ENCODE assay signal across 18 cellular contexts in genomic region chr2:239590995-239591915, GRCh38.
DNase-seq lines count a peak whose midpoint lies in the region; ATAC-seq, FAIRE-seq and TF ChIP-seq lines count a peak whose summit lies in the region.
"Had no signal": no experiment of that assay in that cellular context is flagged by ENCODE, and none has a peak within 500 bp of the region (broad histone marks: within the 10 kb centered on the region; RNA-seq: fewer than 3 reads in every experiment).

No MANE protein-coding gene starts in this region.

- H3K36me3 Mint-ChIP-seq in activated CD8-positive, alpha-beta memory T cell treated with anti-CD3 and anti-CD28 coated beads, Interleukin-2, amount 10 ng/mL, durations not matched to agents 7 days and 5 days: no peaks in the 10 kb centered on the region
- H3K36me3 Mint-ChIP-seq in CD14-positive monocyte: peaks cover 0 to 2% of the 10 kb centered on the region in 2 donors

- no peaks in the 10 kb centered on the region for H3K27me3 Mint-ChIP-seq in activated CD8-positive, alpha-beta memory T cell treated with anti-CD3 and anti-CD28 coated beads, Interleukin-2, amount 10 ng/mL, durations not matched to agents 7 days and 5 days
- peaks cover 1 to 4% (median 3%) of the 10 kb centered on the region in 3 donors for H3K27me3 Mint-ChIP-seq in CD14-positive monocyte (ENCODE audit: low read depth in 3 of 3)

- peaks cover 12% of the 10 kb centered on the region for H3K9me3 Mint-ChIP-seq in activated CD8-positive, alpha-beta memory T cell treated with anti-CD3 and anti-CD28 coated beads, Interleukin-2, amount 10 ng/mL, durations not matched to agents 7 days and 5 days (ENCODE audit: low read depth)
- peaks cover 7 to 18% (median 11%) of the 10 kb centered on the region in 7 donors for H3K9me3 Mint-ChIP-seq in CD14-positive monocyte

- intact Hi-C loops in CD14-positive monocyte (cut with micrococcal nuclease): no loop called here
- intact Hi-C loops in left lung (cut with DNase I): no loop called here
- intact Hi-C loops in posterior vena cava (cut with DNase I): no loop called here

- H3K27me3 ChIP-seq in left lung: no peaks in the 10 kb centered on the region

- DNase-seq in activated CD8-positive, alpha-beta memory T cell treated with anti-CD3 and anti-CD28 coated beads, Interleukin-2, amount 50 U/mL, for 4 hours: peak; percentile 13
- no peak for DNase-seq in activated CD8-positive, alpha-beta memory T cell treated with anti-CD3 and anti-CD28 coated beads, Interleukin-2, amount 10 ng/mL, durations not matched to agents 7 days and 5 days
- DNase-seq in CD14-positive monocyte (ENCODE audit: low spot score): peak; percentile 27
- DNase-seq in left lung: peak; percentile 15 to 43
- peak; percentile 56 for DNase-seq in posterior vena cava (ENCODE audit: low spot score)
- no peak for DNase-seq in hepatic stellate cell (ENCODE audit: low spot score)
- no peak for DNase-seq in germinal center (ENCODE audit: low spot score)
- DNase-seq in frontal cortex (ENCODE audit: low spot score in 2 of 2): no peak
- DNase-seq: C1 segment of cervical spinal cord, GF-D8, GOT3, KG1, NCI-H2081 treated with DMSO at 0.1 percent for 48 hours, NCI-H510A treated with DMSO at 0.1 percent for 48 hours, NCI-H82, PC-9 had no signal

- CTCF ChIA-PET in activated CD8-positive, alpha-beta memory T cell treated with anti-CD3 and anti-CD28 coated beads, Interleukin-2, amount 10 ng/mL, durations not matched to agents 7 days and 5 days (lab: Charles Lee): no interaction called here

- H3K4me1 ChIP-seq in left lung: no peaks in the 10 kb centered on the region

- H3K27ac ChIP-seq in left lung: no peak overlapping the region
- H3K27ac ChIP-seq: PC-9 had no signal

- no peak for TF ChIP-seq CTCF in CD14-positive monocyte (IDR thresholded peaks at IDR 0.05)
- TF ChIP-seq CTCF in left lung (IDR thresholded peaks at IDR 0.05): no peak

- ATAC-seq in activated CD8-positive, alpha-beta memory T cell treated with anti-CD3 and anti-CD28 coated beads, Interleukin-2, amount 10 ng/mL, durations not matched to agents 7 days and 5 days: no peak
- no peak for ATAC-seq in left lung

- no peak overlapping the region for H3K4me3 Mint-ChIP-seq in activated CD8-positive, alpha-beta memory T cell treated with anti-CD3 and anti-CD28 coated beads, Interleukin-2, amount 10 ng/mL, durations not matched to agents 7 days and 5 days
- H3K4me3 Mint-ChIP-seq in CD14-positive monocyte: no peak overlapping the region

- no peaks in the 10 kb centered on the region for H3K36me3 ChIP-seq in left lung

- no peaks in the 10 kb centered on the region for H3K4me1 Mint-ChIP-seq in activated CD8-positive, alpha-beta memory T cell treated with anti-CD3 and anti-CD28 coated beads, Interleukin-2, amount 10 ng/mL, durations not matched to agents 7 days and 5 days
- H3K4me1 Mint-ChIP-seq in CD14-positive monocyte: peaks cover 31% of the 10 kb centered on the region

- no peaks in the 10 kb centered on the region for H3K9me3 ChIP-seq in left lung

- no peak overlapping the region for H3K27ac Mint-ChIP-seq in activated CD8-positive, alpha-beta memory T cell treated with anti-CD3 and anti-CD28 coated beads, Interleukin-2, amount 10 ng/mL, durations not matched to agents 7 days and 5 days
- peak overlapping the region in 1 of 7 donors; percentile 63 for H3K27ac Mint-ChIP-seq in CD14-positive monocyte

- FAIRE-seq in frontal cortex (lab: Jason Lieb, UNC): no peak
- FAIRE-seq: GM12891, GM18507 had no signal

- H3K4me3 ChIP-seq in left lung: no peak overlapping the region
- H3K4me3 ChIP-seq: PC-9 had no signal

Comparison
In these comparisons a context has a peak if more than half of its experiments do, and no peak if none do; other contexts are left out.
1. DNase-seq: peak in activated CD8-positive, alpha-beta memory T cell treated with anti-CD3 and anti-CD28 coated beads, Interleukin-2, amount 50 U/mL, for 4 hours (single experiment), CD14-positive monocyte (single experiment), left lung (2 of 2) and posterior vena cava (single experiment); none in activated CD8-positive, alpha-beta memory T cell treated with anti-CD3 and anti-CD28 coated beads, Interleukin-2, amount 10 ng/mL, durations not matched to agents 7 days and 5 days (single experiment), hepatic stellate cell (single experiment), germinal center (single experiment) and frontal cortex (0 of 2).